ENCODE assay signal across 16 cellular contexts in the genomic region with DNA sequence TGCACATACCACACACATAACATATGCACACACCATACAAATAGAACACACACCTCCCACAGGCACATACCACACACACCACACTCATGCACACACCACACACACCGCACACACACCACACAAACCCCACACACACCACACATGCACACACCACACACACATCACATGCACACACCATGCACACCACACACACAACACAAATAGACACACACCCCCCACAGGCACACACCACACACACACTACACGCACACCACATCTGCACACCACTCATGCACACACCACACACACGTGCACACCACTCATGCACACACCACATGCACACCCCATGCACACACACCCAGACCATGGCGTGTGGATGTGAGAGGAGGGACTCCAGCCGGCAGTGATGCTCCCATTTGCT.
DNase-seq lines count a peak whose midpoint lies in the region; ATAC-seq and TF ChIP-seq lines count a peak whose summit lies in the region.
"Had no signal": no experiment of that assay in that cellular context is flagged by ENCODE, and none has a peak within 500 bp of the region (broad histone marks: within the 10 kb centered on the region; RNA-seq: fewer than 3 reads in every experiment).

No MANE protein-coding gene starts in this region.

- H3K56ac ChIP-seq in IMR-90 (ENCODE audit: extremely low read depth, insufficient read depth, low read length), result no peak overlapping the region

- no peaks in the 10 kb centered on the region for H3K9me1 ChIP-seq in IMR-90 (ENCODE audit: insufficient read depth, low read length)

- H2BK15ac ChIP-seq in IMR-90 (ENCODE audit: low read depth, low read length), result no peak overlapping the region

- in situ Hi-C loops in IMR-90 (cut with MboI; ENCODE audit: low sequenced_read_pairs), result no loop called here

- H2BK20ac ChIP-seq in IMR-90 (ENCODE audit: low read depth, low read length), result no peak overlapping the region

- no peak overlapping the region for H4K91ac ChIP-seq in IMR-90 (ENCODE audit: insufficient read depth, low read depth, low read length)

- H3K79me1 ChIP-seq in IMR-90 (ENCODE audit: low read depth in 1 of 2, low read length in 2 of 2), result no peaks in the 10 kb centered on the region

- H2AK9ac ChIP-seq in IMR-90 (replicated peaks; ENCODE audit: low read depth, low read length, poor library complexity), result no peak overlapping the region

- H3K9me3 ChIP-seq in BLaER1 treated with 17β-estradiol and CSF1 and Interleukin-3, amounts not matched to agents 10 nM and 100 nM (replicated peaks in 1 of 11), result peaks cover 0 to 26% (median 22%) of the 10 kb centered on the region in 11 experiments; a peak in 19 of 22 replicates
- peaks cover 16% of the 10 kb centered on the region for H3K9me3 ChIP-seq in IMR-90 (ENCODE audit: control insufficient read depth, insufficient read depth, low read length)

- H3K36me3 Mint-ChIP-seq in naive B cell, result peaks cover 8 to 17% of the 10 kb centered on the region in 2 donors
- H3K36me3 Mint-ChIP-seq in stimulated activated naive B cell treated with anti-CD40 and anti-IgM and Interleukin-4, amounts not matched to agents 10 μg/mL and 1 μg/mL and 100 μg/mL, for 72 hours, result peaks cover 2 to 6% of the 10 kb centered on the region in 2 donors

- no peak overlapping the region for H4K5ac ChIP-seq in IMR-90 (ENCODE audit: low read depth, low read length)

- dilution Hi-C loops in IMR-90 (cut with HindIII; ENCODE audit: low sequenced_read_pairs, unreplicated experiment), result no loop called here

- no peaks in the 10 kb centered on the region for H3K27me3 ChIP-seq in BLaER1 treated with 17β-estradiol and CSF1 and Interleukin-3, amounts not matched to agents 10 nM and 100 nM
- H3K27me3 ChIP-seq in IMR-90 (ENCODE audit: control insufficient read depth, insufficient read depth, low read length), result no peaks in the 10 kb centered on the region

- TF ChIP-seq RAD21 in IMR-90 (IDR thresholded peaks at IDR 0.05; ENCODE audit: low read length), result no peak

- peaks cover 37 to 67% (median 47%) of the 10 kb centered on the region in 3 donors for H3K4me1 Mint-ChIP-seq in naive B cell
- H3K4me1 Mint-ChIP-seq in stimulated activated naive B cell treated with anti-CD40 and anti-IgM and Interleukin-4, amounts not matched to agents 10 μg/mL and 1 μg/mL and 100 μg/mL, for 72 hours, result peaks cover 29 to 41% of the 10 kb centered on the region in 2 donors

- H3K14ac ChIP-seq in IMR-90 (replicated peaks; ENCODE audit: low read depth, low read length), result no peak overlapping the region

- CTCF ChIA-PET in IMR-90 (lab: Yijun Ruan, JAX), result no interaction called here

- H3K4me3 ChIP-seq in BLaER1 treated with 17β-estradiol and CSF1 and Interleukin-3, amounts not matched to agents 10 nM and 100 nM, result no peak overlapping the region
- H3K4me3 ChIP-seq in IMR-90 (ENCODE audit: insufficient read depth, low read depth, low read length), result no peak overlapping the region
- H3K4me3 ChIP-seq: K562 had no signal

- H3K27me3 Mint-ChIP-seq in naive B cell, result peaks cover 0 to 3% (median 0%) of the 10 kb centered on the region in 3 donors
- H3K27me3 Mint-ChIP-seq in stimulated activated naive B cell treated with anti-CD40 and anti-IgM and Interleukin-4, amounts not matched to agents 10 μg/mL and 1 μg/mL and 100 μg/mL, for 72 hours, result peaks cover 0 to 6% of the 10 kb centered on the region in 2 donors

- H4K8ac ChIP-seq in IMR-90 (ENCODE audit: low read depth in 2 of 2, low read length in 2 of 2), result no peak overlapping the region

- H3K9me3 Mint-ChIP-seq in naive B cell, result peaks cover 0 to 13% (median 8%) of the 10 kb centered on the region in 7 donors
- peaks cover 5 to 8% of the 10 kb centered on the region in 2 donors for H3K9me3 Mint-ChIP-seq in stimulated activated naive B cell treated with anti-CD40 and anti-IgM and Interleukin-4, amounts not matched to agents 10 μg/mL and 1 μg/mL and 100 μg/mL, for 72 hours
- H3K9me3 Mint-ChIP-seq: CD4-positive, alpha-beta T cell had no signal

- peak overlapping the region in 10 of 11 experiments; percentile 72 to 86 (median 78); a peak in 19 of 22 replicates for H3K4me2 ChIP-seq in BLaER1 treated with 17β-estradiol and CSF1 and Interleukin-3, amounts not matched to agents 10 nM and 100 nM
- H3K4me2 ChIP-seq in IMR-90 (ENCODE audit: low read depth, low read length), result no peak overlapping the region

- TF ChIP-seq POLR2A in IMR-90 (IDR thresholded peaks at IDR 0.05; ENCODE audit: low read depth, low read length), result no peak

- no TSS peak for BruUV-seq in IMR-90 (replicated peaks; lab: Mats Ljungman, UMichigan)

- peak overlapping the region in 5 of 8 donors; percentile 27 to 79 (median 34) for H3K4me3 Mint-ChIP-seq in naive B cell
- H3K4me3 Mint-ChIP-seq in stimulated activated naive B cell treated with anti-CD40 and anti-IgM and Interleukin-4, amounts not matched to agents 10 μg/mL and 1 μg/mL and 100 μg/mL, for 72 hours, result no peak overlapping the region
- H3K4me3 Mint-ChIP-seq: CD4-positive, alpha-beta T cell had no signal

- peaks cover 0 to 7% (median 0%) of the 10 kb centered on the region in 11 experiments; a peak in 1 of 22 replicates for H3K36me3 ChIP-seq in BLaER1 treated with 17β-estradiol and CSF1 and Interleukin-3, amounts not matched to agents 10 nM and 100 nM
- no peaks in the 10 kb centered on the region for H3K36me3 ChIP-seq in IMR-90 (ENCODE audit: control insufficient read depth, insufficient read depth, low read length)

- H4K20me1 ChIP-seq in BLaER1 treated with 17β-estradiol and CSF1 and Interleukin-3, amounts not matched to agents 10 nM and 100 nM, result no peaks in the 10 kb centered on the region
- H4K20me1 ChIP-seq in IMR-90 (ENCODE audit: insufficient read depth, low read length), result no peaks in the 10 kb centered on the region

- no peak overlapping the region for H3K4ac ChIP-seq in IMR-90 (ENCODE audit: low read depth, low read length)

- intact Hi-C loops in IMR-90 (cut with micrococcal nuclease), result no loop called here
- intact Hi-C loops in sciatic nerve (cut with DNase I), result no loop called here

- peak overlapping the region; percentile 41 for H2BK5ac ChIP-seq in IMR-90 (ENCODE audit: low read depth, low read length, poor library complexity, severe bottlenecking)

- H3K4me1 ChIP-seq in BLaER1 treated with 17β-estradiol and CSF1 and Interleukin-3, amounts not matched to agents 10 nM and 100 nM, result peaks cover 30 to 77% (median 63%) of the 10 kb centered on the region in 10 experiments
- H3K4me1 ChIP-seq in IMR-90 (ENCODE audit: control insufficient read depth, insufficient read depth, low read length), result no peaks in the 10 kb centered on the region

- WGBS in IMR-90 (ENCODE audit: extremely low coverage in 2 of 2, insufficient read length in 1 of 2), 2 experiments, result 50% methylated on average over 1 of the region's 5 CpGs; no CpG with 5 or more reads in 1 of the 2 experiments

- POLR2A ChIA-PET in IMR-90 (lab: Charles Lee; ENCODE audit: unreplicated experiment), result no interaction called here

- H2AK5ac ChIP-seq in IMR-90 (ENCODE audit: low read depth, low read length), result no peak overlapping the region

- no peak overlapping the region for H3K18ac ChIP-seq in IMR-90 (ENCODE audit: low read depth, low read length)

- no peak overlapping the region for H2AFZ ChIP-seq in IMR-90 (replicated peaks; ENCODE audit: low read length, poor library complexity)

- H3K9ac ChIP-seq in BLaER1 treated with 17β-estradiol and CSF1 and Interleukin-3, amounts not matched to agents 10 nM and 100 nM, result no peak overlapping the region
- H3K9ac ChIP-seq in IMR-90 (ENCODE audit: low read depth, low read length), result no peak overlapping the region

- no peak for ATAC-seq in IMR-90 (ENCODE audit: low read depth)
- no peak for ATAC-seq in naive B cell (ENCODE audit: low read depth in 2 of 2)
- ATAC-seq in stimulated activated naive B cell treated with anti-CD40 and anti-IgM and Interleukin-4, amounts not matched to agents 10 μg/mL and 1 μg/mL and 100 μg/mL, for 72 hours (replicated peaks), result no peak
- no peak for ATAC-seq in HG02884 (IDR thresholded peaks at IDR 0.05; ENCODE audit: unreplicated experiment)
- no peak for ATAC-seq in sciatic nerve
- ATAC-seq: K562 had no signal

- no peak for TF ChIP-seq CTCF in IMR-90 (conservative IDR thresholded peaks at IDR 0.05; ENCODE audit: low read depth, low read length)

- no peak overlapping the region for H3K27ac ChIP-seq in BLaER1 treated with 17β-estradiol and CSF1 and Interleukin-3, amounts not matched to agents 10 nM and 100 nM
- no peak overlapping the region for H3K27ac ChIP-seq in IMR-90 (ENCODE audit: insufficient read depth, low read length)

- DNase-seq in IMR-90, result no peak
- DNase-seq in naive B cell, result no peak
- no peak for DNase-seq in stimulated activated naive B cell treated with anti-CD40 and anti-IgM and Interleukin-4, amounts not matched to agents 10 μg/mL and 1 μg/mL and 100 μg/mL, for 72 hours
- no peak for DNase-seq in sciatic nerve (ENCODE audit: low spot score)
- DNase-seq in A172 (ENCODE audit: low spot score), result no peak
- DNase-seq: AML-193; C1 segment of cervical spinal cord; Calu3; CD4-positive, alpha-beta T cell; DMS 273 treated with DMSO at 0.1 percent for 48 hours; GOT3; HCEC 1CT; Karpas-422 had no signal

- peak overlapping the region in 3 of 6 donors; percentile 29 to 80 (median 46) for H3K27ac Mint-ChIP-seq in naive B cell
- peak overlapping the region; percentile 15 for H3K27ac Mint-ChIP-seq in stimulated activated naive B cell treated with anti-CD40 and anti-IgM and Interleukin-4, amounts not matched to agents 10 μg/mL and 1 μg/mL and 100 μg/mL, for 72 hours
- H3K27ac Mint-ChIP-seq: CD4-positive, alpha-beta T cell had no signal

- no peak overlapping the region for H3K23ac ChIP-seq in IMR-90 (ENCODE audit: low read depth, low read length)

- no peak overlapping the region for H2BK120ac ChIP-seq in IMR-90 (ENCODE audit: low read depth, low read length)

TF ChIP-seq in IMR-90, 13 proteins besides CTCF, POLR2A, EP300 and RAD21 (continues in another document):
- TF ChIP-seq MAFK (IDR thresholded peaks at IDR 0.05; ENCODE audit: low read depth, low read length) (no peak), NFE2L2 (IDR thresholded peaks at IDR 0.05; ENCODE audit: low read depth, low read length) (no peak), BHLHE40 (IDR thresholded peaks at IDR 0.05; ENCODE audit: low read depth, low read length) (no peak), RCOR1 (IDR thresholded peaks at IDR 0.05; ENCODE audit: insufficient replicate concordance, low read length) (no peak), CHD1 (IDR thresholded peaks at IDR 0.05; ENCODE audit: low read depth, low read length) (no peak), MAZ (IDR thresholded peaks at IDR 0.05; ENCODE audit: borderline replicate concordance, low read depth, low read length) (no peak), CEBPB (IDR thresholded peaks at IDR 0.05; ENCODE audit: low read depth, low read length) (no peak), SMC3 (IDR thresholded peaks at IDR 0.05; ENCODE audit: low read depth, low read length) (no peak)
- TF ChIP-seq, protein P1, sequence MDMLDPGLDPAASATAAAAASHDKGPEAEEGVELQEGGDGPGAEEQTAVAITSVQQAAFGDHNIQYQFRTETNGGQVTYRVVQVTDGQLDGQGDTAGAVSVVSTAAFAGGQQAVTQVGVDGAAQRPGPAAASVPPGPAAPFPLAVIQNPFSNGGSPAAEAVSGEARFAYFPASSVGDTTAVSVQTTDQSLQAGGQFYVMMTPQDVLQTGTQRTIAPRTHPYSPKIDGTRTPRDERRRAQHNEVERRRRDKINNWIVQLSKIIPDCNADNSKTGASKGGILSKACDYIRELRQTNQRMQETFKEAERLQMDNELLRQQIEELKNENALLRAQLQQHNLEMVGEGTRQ (IDR thresholded peaks at IDR 0.05; ENCODE audit: low read depth, low read length), result no peak

Comparison
In these comparisons a context has a peak if more than half of its experiments do, and no peak if none do; other contexts are left out.
1. H3K4me3 Mint-ChIP-seq: peak in naive B cell (5 of 8); none in stimulated activated naive B cell treated with anti-CD40 and anti-IgM and Interleukin-4, amounts not matched to agents 10 μg/mL and 1 μg/mL and 100 μg/mL, for 72 hours (0 of 2).